23 cellular contexts compared by ENCODE assay signal in genomic region chr2:98308068-98308467, GRCh38. TPM values are rescaled to one million over a fixed set of nuclear protein-coding genes. Genes with fewer than 3 reads are reported as not detected.
DNase-seq lines count a peak whose midpoint lies in the region; ATAC-seq and TF ChIP-seq lines count a peak whose summit lies in the region.
"Had no signal": no experiment of that assay in that cellular context is flagged by ENCODE, and none has a peak within 500 bp of the region (broad histone marks: within the 10 kb centered on the region; RNA-seq: fewer than 3 reads in every experiment).

No MANE protein-coding gene starts in this region.

- H3K27ac ChIP-seq in GM23248 (no peak overlapping the region), stomach (peak overlapping the region in 3 of 5 donors; percentile 55 to 81 (median 55))
- H3K27ac ChIP-seq: BLaER1, heart left ventricle, HL-60, skin epidermis had no signal

- H3K36me3 ChIP-seq in GM23248 (ENCODE audit: low read depth) = no peaks in the 10 kb centered on the region
- no peaks in the 10 kb centered on the region for H3K36me3 ChIP-seq in adipocyte (ENCODE audit: control insufficient read depth, insufficient read depth, low read length, severe bottlenecking)
- no peaks in the 10 kb centered on the region for H3K36me3 ChIP-seq in stomach
- H3K36me3 ChIP-seq: BLaER1, heart left ventricle had no signal

- TF ChIP-seq POLR2A in stomach (IDR thresholded peaks at IDR 0.05) (no peak), erythroblast (IDR thresholded peaks at IDR 0.05; ENCODE audit: low read length) (no peak)

- H3K9me3 Mint-ChIP-seq in CD14-positive monocyte = peaks cover 0 to 9% (median 0%) of the 10 kb centered on the region in 7 donors
- H3K9me3 Mint-ChIP-seq: activated B cell treated with CpG ODN at 0.5 μM for 24 hours; activated CD8-positive, alpha-beta T cell treated with anti-CD3 and anti-CD28 coated beads for 36 hours; stimulated activated effector memory CD8-positive, alpha-beta T cell treated with anti-CD3 and anti-CD28 coated beads, Interleukin-12 subunit alpha, Interleukin-12 subunit beta, amount 100 ng/mL, for 72 hours had no signal

- intact Hi-C loops in left colon (cut with DNase I, micrococcal nuclease) = no loop called here
- intact Hi-C loops in stomach (cut with DNase I; ENCODE audit: low total_unique reads) = no loop called here
- intact Hi-C loops in CD14-positive monocyte (cut with micrococcal nuclease) = no loop called here

- no peaks in the 10 kb centered on the region for H3K4me1 ChIP-seq in GM23248 (ENCODE audit: insufficient read depth)
- H3K4me1 ChIP-seq in adipocyte (ENCODE audit: control insufficient read depth, insufficient read depth, low read length) = no peaks in the 10 kb centered on the region
- H3K4me1 ChIP-seq in stomach = peaks cover 0 to 15% (median 11%) of the 10 kb centered on the region in 4 donors
- H3K4me1 ChIP-seq: BLaER1, heart left ventricle had no signal

- H3K27me3 ChIP-seq in GM23248 (replicated peaks; ENCODE audit: insufficient read depth) = no peaks in the 10 kb centered on the region; the same call in 1 of the 2 replicates
- H3K27me3 ChIP-seq in adipocyte (replicated peaks; ENCODE audit: control insufficient read depth, insufficient read depth, low read length) = peaks cover 22% of the 10 kb centered on the region
- peaks cover 0 to 33% (median 0%) of the 10 kb centered on the region in 3 donors for H3K27me3 ChIP-seq in stomach
- H3K27me3 ChIP-seq: BLaER1 had no signal

- in situ Hi-C loops in GM23248 (cut with MboI) = no loop called here

- peaks cover 14 to 30% (median 23%) of the 10 kb centered on the region in 3 donors for H3K27me3 Mint-ChIP-seq in CD14-positive monocyte (ENCODE audit: low read depth in 3 of 3)

- H3K9ac ChIP-seq in GM23248 (no peak overlapping the region), adipocyte (ENCODE audit: low read length) (no peak overlapping the region)
- H3K9ac ChIP-seq: BLaER1 had no signal

- no peaks in the 10 kb centered on the region for H3K4me1 Mint-ChIP-seq in CD14-positive monocyte
- H3K4me1 Mint-ChIP-seq: activated B cell treated with CpG ODN at 0.5 μM for 24 hours; stimulated activated effector memory CD8-positive, alpha-beta T cell treated with anti-CD3 and anti-CD28 coated beads, Interleukin-12 subunit alpha, Interleukin-12 subunit beta, amount 100 ng/mL, for 72 hours had no signal

- TF ChIP-seq CTCF in stomach (IDR thresholded peaks at IDR 0.05) (no peak), CD14-positive monocyte (IDR thresholded peaks at IDR 0.05) (no peak)

- peak; percentile 91 for ATAC-seq in left colon
- ATAC-seq: activated CD8-positive, alpha-beta T cell treated with anti-CD3 and anti-CD28 coated beads for 36 hours; heart left ventricle had no signal

- DNase-seq in GM23248 (peak; percentile 41), adipocyte (ENCODE audit: low read depth) (peak; percentile 67), left colon (peak; percentile 47 to 48), stomach (no peak), 8988T (no peak), CD14-positive monocyte (ENCODE audit: low spot score) (no peak), erythroblast (lab: John Stamatoyannopoulos, UW) (no peak)
- DNase-seq: activated B cell treated with CpG ODN at 0.5 μM for 24 hours; activated CD8-positive, alpha-beta T cell treated with anti-CD3 and anti-CD28 coated beads for 36 hours; activated gamma-delta T cell; activated T-cell treated with anti-CD3 and anti-CD28 coated beads for 4 hours; cortex of kidney; H7; heart left ventricle; midbrain; NCI-H2081; NCI-H446 treated with DMSO at 0.1 percent for 48 hours; stimulated activated CD4-positive, alpha-beta T cell treated with anti-CD3 and anti-CD28 coated beads, Interleukin-1b, Interleukin-23, amount 100 ng/mL, for 48 hours; T1000 had no signal

- no peaks in the 10 kb centered on the region for H3K9me2 ChIP-seq in GM23248 (ENCODE audit: insufficient read depth)

- H3F3A ChIP-seq in GM23248 (ENCODE audit: insufficient read depth) = no peaks in the 10 kb centered on the region

- H3K9me3 ChIP-seq in GM23248 (ENCODE audit: low read depth) (no peaks in the 10 kb centered on the region), adipocyte (ENCODE audit: control insufficient read depth, low read length) (no peaks in the 10 kb centered on the region), stomach (no peaks in the 10 kb centered on the region)
- H3K9me3 ChIP-seq: BLaER1, heart left ventricle had no signal

- no peaks in the 10 kb centered on the region for H4K20me1 ChIP-seq in GM23248 (ENCODE audit: insufficient read depth)
- H4K20me1 ChIP-seq: BLaER1 had no signal

- no peaks in the 10 kb centered on the region for H3K36me3 Mint-ChIP-seq in CD14-positive monocyte
- H3K36me3 Mint-ChIP-seq: stimulated activated effector memory CD8-positive, alpha-beta T cell treated with anti-CD3 and anti-CD28 coated beads, Interleukin-12 subunit alpha, Interleukin-12 subunit beta, amount 100 ng/mL, for 72 hours had no signal

- H3K27ac Mint-ChIP-seq in CD14-positive monocyte = peak overlapping the region in 1 of 7 donors; percentile 38
- H3K27ac Mint-ChIP-seq: activated B cell treated with CpG ODN at 0.5 μM for 24 hours; activated CD8-positive, alpha-beta T cell treated with anti-CD3 and anti-CD28 coated beads for 36 hours; stimulated activated effector memory CD8-positive, alpha-beta T cell treated with anti-CD3 and anti-CD28 coated beads, Interleukin-12 subunit alpha, Interleukin-12 subunit beta, amount 100 ng/mL, for 72 hours had no signal

- H2AFZ ChIP-seq in GM23248 = no peak overlapping the region

- no peak overlapping the region for H3K4me2 ChIP-seq in GM23248 (ENCODE audit: unreplicated experiment)
- H3K4me2 ChIP-seq: BLaER1 had no signal

- no peak overlapping the region for H3K4me3 Mint-ChIP-seq in CD14-positive monocyte
- H3K4me3 Mint-ChIP-seq: activated B cell treated with CpG ODN at 0.5 μM for 24 hours; activated CD8-positive, alpha-beta T cell treated with anti-CD3 and anti-CD28 coated beads for 36 hours; stimulated activated effector memory CD8-positive, alpha-beta T cell treated with anti-CD3 and anti-CD28 coated beads, Interleukin-12 subunit alpha, Interleukin-12 subunit beta, amount 100 ng/mL, for 72 hours had no signal

- no peak for TF ChIP-seq EP300 in stomach (IDR thresholded peaks at IDR 0.05)

- H3K4me3 ChIP-seq in GM23248 (no peak overlapping the region), adipocyte (ENCODE audit: low read length) (no peak overlapping the region), stomach (no peak overlapping the region)
- H3K4me3 ChIP-seq: BLaER1, heart left ventricle, skin epidermis had no signal

- WGBS in GM23248 (ENCODE audit: low coverage in 1 of 2, low lambda C conversion rate in 2 of 2, missing lambda C conversion rate in 2 of 2), 2 experiments = 15 to 19% methylated on average over 8 of the region's 8 CpGs
- WGBS in stomach, 5 donors = 53 to 66% (median 57%) methylated on average over 8 of the region's 8 CpGs

- H3K79me2 ChIP-seq in GM23248 (ENCODE audit: insufficient read depth) = no peaks in the 10 kb centered on the region

RNA-seq across cellular contexts. Expression of gene CNGA3, which starts 38.2 kb away (rescaled TPM):
- total RNA-seq in GM23248 (2014; rRNA removed; shearing (Covaris generic)) = under 0.01 and 0.51 TPM in 2 replicates
- polyA plus RNA-seq in GM23248 (2016; fragmentation: Nextera tagmentation; extraction: Ambion mirVana) = 0.20 and 0.30 TPM in 2 replicates
- 1 to 10 TPM in 1 of 2 donors, under 1 TPM in 1; 0.27 to 1.3 TPM for total RNA-seq in left colon
- 1 to 10 TPM in 2 of 5 donors, under 1 TPM in 1, not detected in 2; 0.14 to 6.4 (median 1.1) TPM for total RNA-seq in stomach
- under 1 TPM in 2 of 3 donors, not detected in 1; 0.12 to 0.13 TPM for polyA plus RNA-seq in stomach
- polyA plus RNA-seq in CD14-positive monocyte = not detected
- total RNA-seq: activated B cell treated with CpG ODN at 0.5 μM for 24 hours; activated CD8-positive, alpha-beta T cell treated with anti-CD3 and anti-CD28 coated beads for 36 hours had no signal
- polyA plus RNA-seq: heart left ventricle had no signal

Comparison
In these comparisons a context has a peak if more than half of its experiments do, and no peak if none do; other contexts are left out.
1. DNase-seq: peak in GM23248 (single experiment), adipocyte (single experiment) and left colon (2 of 2); none in stomach (single experiment), 8988T (single experiment), CD14-positive monocyte (single experiment) and erythroblast (0 of 2).